ENCODE assay signal across 33 cellular contexts in genomic region chr2:63343397-63344109, GRCh38.
"Had no signal": no experiment of that assay in that cellular context is flagged by ENCODE, and none has a peak within 500 bp of the region (broad histone marks: within the 10 kb centered on the region; RNA-seq: fewer than 3 reads in every experiment).

No MANE protein-coding gene starts in this region.

- H3K4me3 ChIP-seq: ascending aorta, breast epithelium had no signal

- H3K27ac Mint-ChIP-seq: activated B cell treated with CpG ODN at 0.5 μM for 24 hours; activated CD4-positive, alpha-beta memory T cell treated with anti-CD3 and anti-CD28 coated beads for 36 hours; activated CD4-positive, alpha-beta T cell treated with anti-CD3 and anti-CD28 coated beads, Interleukin-2, amount 10 ng/mL, durations not matched to agents 24 days and 14 days; activated CD8-positive, alpha-beta T cell treated with anti-CD3 and anti-CD28 coated beads for 36 hours; activated naive CD4-positive, alpha-beta T cell treated with anti-CD3 and anti-CD28 coated beads for 36 hours; activated naive CD4-positive, alpha-beta T cell treated with anti-CD3 and anti-CD28 coated beads, Interleukin-2, amount 50 U/mL, for 72 hours; activated naive CD8-positive, alpha-beta T cell treated with anti-CD3 and anti-CD28 coated beads for 36 hours; activated T-cell treated with anti-CD3 and anti-CD28 coated beads, Interleukin-2, amount 50 U/mL, for 72 hours; activated T-helper 1 cell treated with anti-CD3 and anti-CD28 coated beads, Interleukin-12 subunit alpha, Interleukin-12 subunit beta, Interleukin-2, Interleukin-4 antibody, amounts not matched to agents 30 ng/mL and 10 ng/mL and 1 ng/mL, durations not matched to agents 14 hours and 24 hours and 36 hours; activated T-helper 17 cell treated with anti-CD3 and anti-CD28 coated beads, Interleukin-2, amount 50 U/mL, for 72 hours; T-helper 1 cell treated with Interleukin-12 subunit alpha and Interleukin-12 subunit beta and Interleukin-4 antibody, amounts not matched to agents 30 μg/mL and 1 μg/mL, for 36 hours; T-helper 2 cell treated with Interferon-gamma antibody and Interleukin-4, amounts not matched to agents 5 μg/mL and 100 μg/mL, for 36 hours had no signal

- H3K4me3 Mint-ChIP-seq: activated B cell treated with CpG ODN at 0.5 μM for 24 hours; activated CD4-positive, alpha-beta memory T cell treated with anti-CD3 and anti-CD28 coated beads for 36 hours; activated CD4-positive, alpha-beta T cell treated with anti-CD3 and anti-CD28 coated beads, Interleukin-2, amount 10 ng/mL, durations not matched to agents 24 days and 14 days; activated CD8-positive, alpha-beta T cell treated with anti-CD3 and anti-CD28 coated beads for 36 hours; activated naive CD4-positive, alpha-beta T cell treated with anti-CD3 and anti-CD28 coated beads for 36 hours; activated naive CD8-positive, alpha-beta T cell treated with anti-CD3 and anti-CD28 coated beads for 36 hours; activated T-cell treated with anti-CD3 and anti-CD28 coated beads, Interleukin-2, amount 50 U/mL, for 4 hours; activated T-cell treated with anti-CD3 and anti-CD28 coated beads, Interleukin-2, amount 50 U/mL, for 72 hours; activated T-helper 1 cell treated with anti-CD3 and anti-CD28 coated beads, Interleukin-12 subunit alpha, Interleukin-12 subunit beta, Interleukin-2, Interleukin-4 antibody, amounts not matched to agents 30 ng/mL and 10 ng/mL and 1 ng/mL, durations not matched to agents 14 hours and 24 hours and 36 hours; activated T-helper 17 cell treated with anti-CD3 and anti-CD28 coated beads, Interleukin-2, amount 50 U/mL, for 72 hours; T-helper 1 cell treated with Interleukin-12 subunit alpha and Interleukin-12 subunit beta and Interleukin-4 antibody, amounts not matched to agents 30 μg/mL and 1 μg/mL, for 36 hours; T-helper 2 cell treated with Interferon-gamma antibody and Interleukin-4, amounts not matched to agents 5 μg/mL and 100 μg/mL, for 36 hours had no signal

- H3K27ac ChIP-seq: ascending aorta, brain microvascular endothelial cell, breast epithelium, VCaP had no signal

- H3K4me1 ChIP-seq: ascending aorta, breast epithelium had no signal

- FAIRE-seq: TTC549 had no signal

- H3K27me3 ChIP-seq: ascending aorta, brain microvascular endothelial cell, breast epithelium had no signal

- H3K36me3 ChIP-seq: ascending aorta, brain microvascular endothelial cell, breast epithelium had no signal

- DNase-seq: activated B cell treated with CpG ODN at 0.5 μM for 24 hours; activated CD4-positive, alpha-beta memory T cell treated with anti-CD3 and anti-CD28 coated beads for 36 hours; activated CD4-positive, alpha-beta T cell treated with anti-CD3 and anti-CD28 coated beads for 4 hours; activated CD4-positive, alpha-beta T cell treated with anti-CD3 and anti-CD28 coated beads, Interleukin-2, amount 10 ng/mL, durations not matched to agents 24 days and 14 days; activated CD4-positive, CD25-positive, alpha-beta regulatory T cell treated with anti-CD3 and anti-CD28 coated beads, Interleukin-2, amount 50 U/mL, for 72 hours; activated CD8-positive, alpha-beta memory T cell treated with anti-CD3 and anti-CD28 coated beads, Interleukin-2, amount 50 U/mL, for 4 hours; activated CD8-positive, alpha-beta T cell treated with anti-CD3 and anti-CD28 coated beads for 36 hours; activated effector memory CD4-positive, alpha-beta T cell treated with anti-CD3 and anti-CD28 coated beads, Interleukin-2, amount 50 U/mL, for 16 hours; activated gamma-delta T cell treated with Interleukin-2 at 50 U/mL for 16 hours; activated naive CD4-positive, alpha-beta T cell; activated naive CD4-positive, alpha-beta T cell treated with anti-CD3 and anti-CD28 coated beads for 36 hours; activated naive CD4-positive, alpha-beta T cell treated with anti-CD3 and anti-CD28 coated beads, Interleukin-2, amount 50 U/mL, for 16 hours; activated naive CD8-positive, alpha-beta T cell treated with anti-CD3 and anti-CD28 coated beads for 36 hours; activated T-cell treated with anti-CD3 and anti-CD28 coated beads for 4 hours; activated T-cell treated with anti-CD3 and anti-CD28 coated beads, Interleukin-2, amount 50 U/mL, for 1 hour; activated T-cell treated with anti-CD3 and anti-CD28 coated beads, Interleukin-2, amount 50 U/mL, for 4 hours; activated T-cell treated with anti-CD3 and anti-CD28 coated beads, Interleukin-2, amount 50 U/mL, for 72 hours; amygdala; anterior cingulate cortex; brain microvascular endothelial cell; central memory CD4-positive, alpha-beta T cell; T-helper 1 cell; T-helper 2 cell; T-helper 9 cell had no signal

- ATAC-seq: activated CD8-positive, alpha-beta T cell treated with anti-CD3 and anti-CD28 coated beads for 36 hours; activated naive CD4-positive, alpha-beta T cell treated with anti-CD3 and anti-CD28 coated beads, Interleukin-2, amount 50 U/mL, for 72 hours; activated T-cell treated with anti-CD3 and anti-CD28 coated beads, Interleukin-2, amount 50 U/mL, for 4 hours; activated T-cell treated with anti-CD3 and anti-CD28 coated beads, Interleukin-2, amount 50 U/mL, for 72 hours; activated T-helper 17 cell treated with anti-CD3 and anti-CD28 coated beads, Interleukin-2, amount 50 U/mL, for 72 hours had no signal

- H3K4me1 Mint-ChIP-seq: activated B cell treated with CpG ODN at 0.5 μM for 24 hours; activated CD4-positive, alpha-beta T cell treated with anti-CD3 and anti-CD28 coated beads, Interleukin-2, amount 10 ng/mL, durations not matched to agents 24 days and 14 days; activated naive CD8-positive, alpha-beta T cell treated with anti-CD3 and anti-CD28 coated beads for 36 hours; activated T-helper 17 cell treated with anti-CD3 and anti-CD28 coated beads, Interleukin-2, amount 50 U/mL, for 72 hours had no signal

- H3K27me3 Mint-ChIP-seq: activated B cell treated with CpG ODN at 0.5 μM for 24 hours; activated CD4-positive, alpha-beta memory T cell treated with anti-CD3 and anti-CD28 coated beads for 36 hours; activated CD4-positive, alpha-beta T cell treated with anti-CD3 and anti-CD28 coated beads, Interleukin-2, amount 10 ng/mL, durations not matched to agents 24 days and 14 days; activated CD8-positive, alpha-beta T cell treated with anti-CD3 and anti-CD28 coated beads for 36 hours; activated naive CD8-positive, alpha-beta T cell treated with anti-CD3 and anti-CD28 coated beads for 36 hours; activated T-helper 17 cell treated with anti-CD3 and anti-CD28 coated beads, Interleukin-2, amount 50 U/mL, for 72 hours had no signal
